1 cellular context compared by ENCODE assay signal in genomic region chr19:54102421-54103169, GRCh38.
TF ChIP-seq lines count a peak whose summit lies in the region.

Gene NDUFA3 (plus strand): TSS chr19:54102855. CDS start chr19:54102879, 24 bp downstream.

TF ChIP-seq in HepG2, 621 proteins besides CTCF, POLR2A, EP300 and RAD21 (continued from another document and continues in another):
- no peak for TF ChIP-seq NFAT5 (CRISPR knock-in tag; IDR thresholded peaks at IDR 0.05)
- TF ChIP-seq BORCS8-MEF2B (CRISPR knock-in tag; IDR thresholded peaks at IDR 0.05) = no peak; the same call in 1 of the 2 replicates
- no peak for TF ChIP-seq NFE2L2 (IDR thresholded peaks at IDR 0.05; ENCODE audit: low read length)
- TF ChIP-seq FOXC1 (CRISPR knock-in tag; IDR thresholded peaks at IDR 0.05; ENCODE audit: borderline replicate concordance) = peak; percentile 64; the same call in 1 of the 2 replicates
- no peak for TF ChIP-seq FOXJ3 (CRISPR knock-in tag; IDR thresholded peaks at IDR 0.05; ENCODE audit: borderline replicate concordance)
- TF ChIP-seq ZMYM3 (CRISPR knock-in tag; IDR thresholded peaks at IDR 0.05) = peak; percentile 100
- TF ChIP-seq REST (IDR thresholded peaks at IDR 0.05; ENCODE audit: borderline replicate concordance in 1 of 2, low read depth in 1 of 2, low read length in 2 of 2) = no peak; a peak in 1 of 4 replicates
- peak; percentile 65 for TF ChIP-seq ZNF317 (CRISPR knock-in tag; IDR thresholded peaks at IDR 0.05)
- no peak for TF ChIP-seq SOX6 (IDR thresholded peaks at IDR 0.05)
- peak; percentile 61 for TF ChIP-seq SOX6 (CRISPR knock-in tag; IDR thresholded peaks at IDR 0.05)
- peak; percentile 26; the same call in 1 of the 2 replicates for TF ChIP-seq FUBP1 (CRISPR knock-in tag; IDR thresholded peaks at IDR 0.05; ENCODE audit: borderline replicate concordance)
- peak; percentile 45 for TF ChIP-seq TBL1XR1 (IDR thresholded peaks at IDR 0.05; ENCODE audit: borderline replicate concordance, low read length, partially characterized antibody)
- peak; percentile 74 for TF ChIP-seq ZNF761 (CRISPR knock-in tag; conservative IDR thresholded peaks at IDR 0.05)
- TF ChIP-seq ATF3 (CRISPR knock-in tag; IDR thresholded peaks at IDR 0.05) = 0 out of 2 replicates have a peak, but pooled peaks have one; percentile 17
- TF ChIP-seq ZFYVE20 (CRISPR knock-in tag; IDR thresholded peaks at IDR 0.05; ENCODE audit: borderline replicate concordance, low read depth) = no peak
- TF ChIP-seq TBP (CRISPR knock-in tag; IDR thresholded peaks at IDR 0.05) = 0 out of 2 replicates have a peak, but pooled peaks have one; percentile 61
- TF ChIP-seq ELF1 (CRISPR knock-in tag; IDR thresholded peaks at IDR 0.05) = peak; percentile 86
- no peak for TF ChIP-seq ETV6 (CRISPR knock-in tag; conservative IDR thresholded peaks at IDR 0.05)
- peak; percentile 57; the same call in 1 of the 2 replicates for TF ChIP-seq ZKSCAN8 (CRISPR knock-in tag; IDR thresholded peaks at IDR 0.05; ENCODE audit: borderline replicate concordance)
- peak; percentile 57; the same call in 1 of the 2 replicates for TF ChIP-seq TFDP1 (CRISPR knock-in tag; IDR thresholded peaks at IDR 0.05; ENCODE audit: borderline replicate concordance)
- TF ChIP-seq AGO1 (IDR thresholded peaks at IDR 0.05; ENCODE audit: low read depth, low read length, poor library complexity, severe bottlenecking) = peak; percentile 27
- peak; percentile 92 for TF ChIP-seq KDM2A (CRISPR knock-in tag; IDR thresholded peaks at IDR 0.05; ENCODE audit: borderline replicate concordance, low read depth)
- TF ChIP-seq ATRX (CRISPR knock-in tag; IDR thresholded peaks at IDR 0.05; ENCODE audit: borderline replicate concordance) = no peak
- TF ChIP-seq MXD1 (CRISPR knock-in tag; IDR thresholded peaks at IDR 0.05) = peak; percentile 92; the same call in 1 of the 2 replicates
- TF ChIP-seq AHDC1 (CRISPR knock-in tag; IDR thresholded peaks at IDR 0.05; ENCODE audit: borderline replicate concordance) = no peak
- TF ChIP-seq HINFP (CRISPR knock-in tag; IDR thresholded peaks at IDR 0.05; ENCODE audit: low read depth) = peak; percentile 16; the same call in 1 of the 2 replicates
- TF ChIP-seq ZNF879 (CRISPR knock-in tag; IDR thresholded peaks at IDR 0.05) = 0 out of 2 replicates have a peak, but pooled peaks have one; percentile 42
- 0 out of 2 replicates have a peak, but pooled peaks have one; percentile 50 for TF ChIP-seq KLF6 (CRISPR knock-in tag; IDR thresholded peaks at IDR 0.05)
- no peak for TF ChIP-seq ZFP82 (CRISPR knock-in tag; IDR thresholded peaks at IDR 0.05; ENCODE audit: borderline replicate concordance)
- peak; percentile 76 for TF ChIP-seq HDAC2 (CRISPR knock-in tag; IDR thresholded peaks at IDR 0.05)
- peak; percentile 72; the same call in 1 of the 3 replicates for TF ChIP-seq MXI1 (IDR thresholded peaks at IDR 0.05; ENCODE audit: borderline replicate concordance, low read depth, low read length)
- no peak for TF ChIP-seq HMG20A (CRISPR knock-in tag; IDR thresholded peaks at IDR 0.05; ENCODE audit: borderline replicate concordance)
- no peak for TF ChIP-seq ZNF337 (CRISPR knock-in tag; IDR thresholded peaks at IDR 0.05; ENCODE audit: borderline replicate concordance, low read depth)
- no peak; the same call in 1 of the 2 replicates for TF ChIP-seq ARNT2 (CRISPR knock-in tag; IDR thresholded peaks at IDR 0.05; ENCODE audit: low read depth)
- TF ChIP-seq ZNF567 (CRISPR knock-in tag; IDR thresholded peaks at IDR 0.05; ENCODE audit: borderline replicate concordance) = peak; percentile 92; the same call in 1 of the 2 replicates
- TF ChIP-seq FOXA1 (IDR thresholded peaks at IDR 0.05) = no peak
- no peak for TF ChIP-seq FOXA1 (CRISPR knock-in tag; IDR thresholded peaks at IDR 0.05)
